8 cellular contexts compared by ENCODE assay signal in genomic region chr19:41958367-41959055, GRCh38. TPM values are rescaled to one million over a fixed set of nuclear protein-coding genes. Genes with fewer than 3 reads are reported as not detected.
DNase-seq lines count a peak whose midpoint lies in the region; ATAC-seq and TF ChIP-seq lines count a peak whose summit lies in the region.

No MANE protein-coding gene starts in this region.

- no peaks in the 10 kb centered on the region for H3K27me3 ChIP-seq in BJ (ENCODE audit: control insufficient read depth, insufficient read depth, low read length)
- H3K27me3 ChIP-seq in SJSA1 (replicated peaks), result no peaks in the 10 kb centered on the region
- H3K27me3 ChIP-seq in gastroesophageal sphincter, result no peaks in the 10 kb centered on the region

- H3K27ac Mint-ChIP-seq in activated naive CD4-positive, alpha-beta T cell treated with anti-CD3 and anti-CD28 coated beads for 36 hours, result peak overlapping the region; percentile 59

- no peaks in the 10 kb centered on the region for H3K36me3 Mint-ChIP-seq in activated naive CD4-positive, alpha-beta T cell treated with anti-CD3 and anti-CD28 coated beads for 36 hours (ENCODE audit: low read depth)

- H3K4me1 ChIP-seq in SJSA1 (replicated peaks) (peaks cover 9% of the 10 kb centered on the region), gastroesophageal sphincter (peaks cover 0 to 24% (median 13%) of the 10 kb centered on the region in 3 donors)

- H3K27me3 Mint-ChIP-seq in activated naive CD4-positive, alpha-beta T cell treated with anti-CD3 and anti-CD28 coated beads for 36 hours (ENCODE audit: low read depth), result no peaks in the 10 kb centered on the region

- H3K9me3 Mint-ChIP-seq in activated naive CD4-positive, alpha-beta T cell treated with anti-CD3 and anti-CD28 coated beads for 36 hours, result no peaks in the 10 kb centered on the region

- H3K4me3 ChIP-seq in BJ (ENCODE audit: low read depth, low read length) (peak overlapping the region; percentile 100), SJSA1 (peak overlapping the region; percentile 59), gastroesophageal sphincter (peak overlapping the region; percentile 58 to 96)

- ATAC-seq in GM19397 (IDR thresholded peaks at IDR 0.05; ENCODE audit: unreplicated experiment) (peak; percentile 53), gastroesophageal sphincter (peak; percentile 77), omental fat pad (ENCODE audit: low FRiP score) (peak; percentile 85)

- H3K36me3 ChIP-seq in BJ (ENCODE audit: control insufficient read depth, insufficient read depth, low read length), result peaks cover 13% of the 10 kb centered on the region
- H3K36me3 ChIP-seq in SJSA1, result no peaks in the 10 kb centered on the region
- H3K36me3 ChIP-seq in gastroesophageal sphincter, result peaks cover 0 to 31% of the 10 kb centered on the region in 2 donors

- 0 to 7% methylated on average over 2 to 6 of the region's 43 CpGs for WGBS in gastroesophageal sphincter (ENCODE audit: low coverage in 1 of 2), 2 donors

- POLR2A ChIA-PET in BJ (lab: Charles Lee), result interaction anchor here (0.6 to 0.7 kb wide), 2 partner anchors 10 to 12 kb away, joined by 3 read pairs; no protein-coding TSS in a partner anchor

- TF ChIP-seq POLR2A in gastroesophageal sphincter (IDR thresholded peaks at IDR 0.05), result peak in 1 of 2 donors; percentile 40

- H3K9me3 ChIP-seq in SJSA1 (replicated peaks) (no peaks in the 10 kb centered on the region), gastroesophageal sphincter (no peaks in the 10 kb centered on the region)

- TF ChIP-seq EP300 in gastroesophageal sphincter (IDR thresholded peaks at IDR 0.05), result no peak

- intact Hi-C loops in activated naive CD4-positive, alpha-beta T cell treated with anti-CD3 and anti-CD28 coated beads for 36 hours (cut with micrococcal nuclease), result loop anchor here (1.0 to 5.0 kb wide), 5 partner anchors 13 to 284 kb away; partner anchors contain the start of genes DEDD2 and GSK3A

- TF ChIP-seq CTCF in BJ (IDR thresholded peaks at IDR 0.05; ENCODE audit: insufficient read depth, low read depth, low read length) (no peak), gastroesophageal sphincter (IDR thresholded peaks at IDR 0.05) (no peak), omental fat pad (IDR thresholded peaks at IDR 0.05) (no peak)

- H3K4me3 Mint-ChIP-seq in activated naive CD4-positive, alpha-beta T cell treated with anti-CD3 and anti-CD28 coated beads for 36 hours, result peak overlapping the region; percentile 95

- DNase-seq in BJ (ENCODE audit: low read depth) (no peak), Kasumi-1 (lab: John Stamatoyannopoulos, UW) (peak; percentile 12 to 43), SJSA1 (ENCODE audit: low read depth in 1 of 2, low spot score in 2 of 2) (peak; percentile 68 to 80), omental fat pad (ENCODE audit: low spot score) (peak; percentile 85)
- peak; percentile 92 for DNase-seq in activated naive CD4-positive, alpha-beta T cell treated with anti-CD3 and anti-CD28 coated beads for 36 hours

- H3K4me1 Mint-ChIP-seq in activated naive CD4-positive, alpha-beta T cell treated with anti-CD3 and anti-CD28 coated beads for 36 hours (ENCODE audit: low read depth), result peaks cover 13% of the 10 kb centered on the region

- CTCF ChIA-PET in BJ (lab: Yijun Ruan, JAX), result interaction anchor here (0.6 to 3.6 kb wide), 13 partner anchors 12 to 227 kb away, joined by 3 to 20 read pairs (median 3); partner anchors contain the start of gene RPS19
- CTCF ChIA-PET in activated naive CD4-positive, alpha-beta T cell treated with anti-CD3 and anti-CD28 coated beads for 36 hours (lab: Charles Lee), result interaction anchor here (0.8 to 3.0 kb wide), 7 partner anchors 13 to 99 kb away, joined by 3 to 21 read pairs (median 4); partner anchors contain the start of gene RPS19

- peak overlapping the region; percentile 40 for H3K27ac ChIP-seq in SJSA1
- H3K27ac ChIP-seq in gastroesophageal sphincter, result peak overlapping the region; percentile 74 to 90 (median 88)
- H3K27ac ChIP-seq in temporal lobe (ENCODE audit: low read depth, low read length), result peak overlapping the region; percentile 72

RNA-seq across cellular contexts. Expression of gene RABAC1, which starts 0.6 kb away (rescaled TPM):
- polyA plus RNA-seq in BJ (2011; rRNA removed), result 302 and 361 TPM in 2 replicates
- polyA minus RNA-seq in BJ (2011; rRNA and poly(A)+ RNA removed), result 80.2 and 104 TPM in 2 replicates
- 115 and 161 TPM in 2 replicates for total RNA-seq in SJSA1 (2014; rRNA removed; shearing (Covaris generic))
- 10 to 100 TPM; 32.8 TPM for total RNA-seq in activated naive CD4-positive, alpha-beta T cell treated with anti-CD3 and anti-CD28 coated beads for 36 hours
- total RNA-seq in gastroesophageal sphincter, result 100 to 1,000 TPM; 150 to 215 (median 201) TPM
- 100 to 1,000 TPM; 132 to 192 (median 167) TPM for total RNA-seq in omental fat pad
- 63.2 TPM for total RNA-seq in temporal lobe

RNA-seq across cellular contexts. Expression of gene ERFL, which starts 30.3 kb away (rescaled TPM):
- polyA plus RNA-seq in BJ (2011; rRNA removed), result 0.04 TPM in 2 replicates
- polyA minus RNA-seq in BJ (2011; rRNA and poly(A)+ RNA removed), result not detected in 2 replicates
- total RNA-seq in SJSA1 (2014; rRNA removed; shearing (Covaris generic)), result not detected in 2 replicates
- 1 to 10 TPM in 1 of 2 experiments, under 1 TPM in 1; 0.99 to 1.3 TPM for total RNA-seq in activated naive CD4-positive, alpha-beta T cell treated with anti-CD3 and anti-CD28 coated beads for 36 hours
- total RNA-seq in gastroesophageal sphincter, result not detected
- total RNA-seq in omental fat pad, result under 1 TPM in 1 of 4 donors, not detected in 3; 0.25 TPM
- total RNA-seq in temporal lobe, result not detected

RNA-seq across cellular contexts. Expression of gene ATP1A3, which starts 35.5 kb away (rescaled TPM):
- 0.11 and 0.32 TPM in 2 replicates for polyA plus RNA-seq in BJ (2011; rRNA removed)
- polyA minus RNA-seq in BJ (2011; rRNA and poly(A)+ RNA removed), result 0.38 and 0.62 TPM in 2 replicates
- not detected in 2 replicates for total RNA-seq in SJSA1 (2014; rRNA removed; shearing (Covaris generic))
- 1 to 10 TPM; 1.1 to 1.5 TPM for total RNA-seq in activated naive CD4-positive, alpha-beta T cell treated with anti-CD3 and anti-CD28 coated beads for 36 hours
- 1 to 10 TPM in 2 of 4 donors, under 1 TPM in 1, not detected in 1; 0.81 to 2.6 (median 1.1) TPM for total RNA-seq in gastroesophageal sphincter
- under 1 TPM in 2 of 4 donors, not detected in 2; 0.13 to 0.28 TPM for total RNA-seq in omental fat pad
- 200 TPM for total RNA-seq in temporal lobe

Comparison
In these comparisons a context has a peak if more than half of its experiments do, and no peak if none do; other contexts are left out.
1. RNA of gene ATP1A3, which starts 35.5 kb away (total RNA-seq): 200 TPM in temporal lobe (single experiment); 1.1 to 1.5 TPM in activated naive CD4-positive, alpha-beta T cell treated with anti-CD3 and anti-CD28 coated beads for 36 hours, 0.81 to 2.6 TPM in gastroesophageal sphincter, 0.13 to 0.28 TPM in omental fat pad and not detected in SJSA1; every median in the first group is over 10 times any median in the second.
2. Peak in every context shown above with its lines, with median percentiles within 50 percentile points of each other: H3K4me3 ChIP-seq, ATAC-seq and H3K27ac ChIP-seq.